In genomic region chrX:77017093-77017492, GRCh38 we compare ENCODE assay signal across 16 cellular contexts.
DNase-seq lines count a peak whose midpoint lies in the region; ATAC-seq and TF ChIP-seq lines count a peak whose summit lies in the region.
"Had no signal": no experiment of that assay in that cellular context is flagged by ENCODE, and none has a peak within 500 bp of the region (broad histone marks: within the 10 kb centered on the region; RNA-seq: fewer than 3 reads in every experiment).

No MANE protein-coding gene starts in this region.

- no peak overlapping the region for H2BK15ac ChIP-seq in neuronal stem cell (ENCODE audit: low read length)

- no peak overlapping the region for H2BK5ac ChIP-seq in neuronal stem cell (ENCODE audit: low read length)

- no peaks in the 10 kb centered on the region for H3K27me3 ChIP-seq in ascending aorta
- H3K27me3 ChIP-seq in neuronal stem cell (ENCODE audit: control insufficient read depth in 3 of 3, insufficient read depth in 3 of 3, low read depth in 1 of 3, low read length in 3 of 3) = no peaks in the 10 kb centered on the region
- H3K27me3 ChIP-seq in aorta (ENCODE audit: control insufficient read depth in 1 of 2, insufficient read depth in 2 of 2, low read length in 1 of 2) = no peaks in the 10 kb centered on the region

- H3K4me3 ChIP-seq in ascending aorta (no peak overlapping the region), neuronal stem cell (ENCODE audit: low read length in 2 of 2) (no peak overlapping the region), aorta (ENCODE audit: low read length in 2 of 2) (no peak overlapping the region)
- H3K4me3 ChIP-seq: A549; BLaER1 treated with 17β-estradiol and CSF1 and Interleukin-3, amounts not matched to agents 10 nM and 100 nM had no signal

- H3K9me3 ChIP-seq in ascending aorta (no peaks in the 10 kb centered on the region), neuronal stem cell (replicated peaks in 1 of 2; ENCODE audit: control insufficient read depth in 2 of 2, insufficient read depth in 1 of 2, low read depth in 1 of 2, low read length in 2 of 2) (no peaks in the 10 kb centered on the region), aorta (ENCODE audit: control insufficient read depth, low read length) (no peaks in the 10 kb centered on the region)
- H3K9me3 ChIP-seq: A549; BLaER1 treated with 17β-estradiol and CSF1 and Interleukin-3, amounts not matched to agents 10 nM and 100 nM; Caco-2 had no signal

- no peak overlapping the region for H2AK5ac ChIP-seq in neuronal stem cell (ENCODE audit: low read depth, low read length)

- H3K79me1 ChIP-seq in neuronal stem cell (ENCODE audit: low read depth, low read length) = no peaks in the 10 kb centered on the region

- H2AFZ ChIP-seq in neuronal stem cell (ENCODE audit: low read length) = no peak overlapping the region

- H3K4me2 ChIP-seq in neuronal stem cell (ENCODE audit: insufficient read depth, low read length, poor library complexity, severe bottlenecking) = no peak overlapping the region
- H3K4me2 ChIP-seq: A549; BLaER1 treated with 17β-estradiol and CSF1 and Interleukin-3, amounts not matched to agents 10 nM and 100 nM had no signal

- DNase-seq in ascending aorta (ENCODE audit: low spot score in 2 of 2) (peak; percentile 16 to 82), neuronal stem cell (ENCODE audit: low spot score) (no peak), aorta (peak; percentile 58 to 76), RPMI8226 (no peak)
- DNase-seq: AML-193; Caco-2; Calu3; CD4-positive, alpha-beta T cell; CD8-positive, alpha-beta T cell; DMS79 treated with DMSO at 0.1 percent for 48 hours; GF-D8 had no signal

- H3K18ac ChIP-seq in neuronal stem cell (ENCODE audit: low read length) = no peak overlapping the region

- no peak overlapping the region for H3K23ac ChIP-seq in neuronal stem cell (ENCODE audit: low read depth, low read length, poor library complexity)

- no peak overlapping the region for H3K9ac ChIP-seq in neuronal stem cell (ENCODE audit: low read depth, low read length, poor library complexity)
- H3K9ac ChIP-seq: BLaER1 treated with 17β-estradiol and CSF1 and Interleukin-3, amounts not matched to agents 10 nM and 100 nM had no signal

- H2BK120ac ChIP-seq in neuronal stem cell (ENCODE audit: low read depth, low read length) = no peak overlapping the region

- peak overlapping the region; percentile 4 for H2BK12ac ChIP-seq in neuronal stem cell (ENCODE audit: low read length)

- no peak overlapping the region for H4K91ac ChIP-seq in neuronal stem cell (ENCODE audit: low read depth, low read length, poor library complexity)

- no peak for TF ChIP-seq CTCF in ascending aorta (IDR thresholded peaks at IDR 0.05)

- H3K36me3 ChIP-seq in ascending aorta (no peaks in the 10 kb centered on the region), neuronal stem cell (replicated peaks in 1 of 2; ENCODE audit: control insufficient read depth in 2 of 2, insufficient read depth in 2 of 2, low read length in 2 of 2) (no peaks in the 10 kb centered on the region), aorta (ENCODE audit: control insufficient read depth in 1 of 2, insufficient read depth in 2 of 2, low read length in 1 of 2) (no peaks in the 10 kb centered on the region)
- H3K36me3 ChIP-seq: BLaER1 treated with 17β-estradiol and CSF1 and Interleukin-3, amounts not matched to agents 10 nM and 100 nM had no signal

- intact Hi-C loops in ascending aorta (cut with DNase I) = loop anchor here (5.0 kb wide), 1 partner anchor 45 kb away; no protein-coding TSS in a partner anchor
- intact Hi-C loops in aorta (cut with DNase I) = loop anchor here in 1 of 2 donors (5.0 kb wide), 2 partner anchors 70 to 880 kb away; partner anchors contain the start of genes COX7B and MAGT1

- H4K8ac ChIP-seq in neuronal stem cell (ENCODE audit: low read depth, low read length) = no peak overlapping the region

- H3K4me1 ChIP-seq in ascending aorta = peaks cover 0 to 4% of the 10 kb centered on the region in 2 donors
- H3K4me1 ChIP-seq in neuronal stem cell (ENCODE audit: control insufficient read depth in 2 of 2, insufficient read depth in 1 of 2, low read depth in 1 of 2, low read length in 2 of 2) = peaks cover 0 to 9% of the 10 kb centered on the region in 2 donors
- no peaks in the 10 kb centered on the region for H3K4me1 ChIP-seq in aorta (ENCODE audit: control insufficient read depth in 1 of 2, insufficient read depth in 2 of 2, low read length in 2 of 2)
- H3K4me1 ChIP-seq: A549; BLaER1 treated with 17β-estradiol and CSF1 and Interleukin-3, amounts not matched to agents 10 nM and 100 nM had no signal

- peak; percentile 68 for ATAC-seq in aorta (ENCODE audit: low FRiP score)
- ATAC-seq in HG03521 (IDR thresholded peaks at IDR 0.05; ENCODE audit: unreplicated experiment) = no peak
- ATAC-seq: A549; CD8-positive, alpha-beta T cell had no signal

- WGBS in neuronal stem cell (ENCODE audit: extremely low coverage in 2 of 2, insufficient read length in 2 of 2, insufficient replicate concordance in 1 of 2), 2 donors = no CpG with 5 or more reads among the region's 3 CpGs
- WGBS in aorta, 2 donors = 1 to 16% methylated on average over 3 of the region's 3 CpGs

- H3K27ac ChIP-seq in ascending aorta = peak overlapping the region; percentile 51 to 58
- no peak overlapping the region for H3K27ac ChIP-seq in neuronal stem cell (replicated peaks; ENCODE audit: low read length)
- H3K27ac ChIP-seq in aorta (ENCODE audit: low read depth in 1 of 2, low read length in 2 of 2) = peak overlapping the region in 1 of 2 donors; percentile 8
- H3K27ac ChIP-seq: 22Rv1; A549; BLaER1 treated with 17β-estradiol and CSF1 and Interleukin-3, amounts not matched to agents 10 nM and 100 nM; C4-2B had no signal

- no peak overlapping the region for H3K4ac ChIP-seq in neuronal stem cell (ENCODE audit: low read length)

- no peak overlapping the region for H3K14ac ChIP-seq in neuronal stem cell (ENCODE audit: low read length)

Comparison
In these comparisons a context has a peak if more than half of its experiments do, and no peak if none do; other contexts are left out.
1. DNase-seq: peak in ascending aorta (2 of 2) and aorta (2 of 2); none in neuronal stem cell (single experiment) and RPMI8226 (single experiment).